Comparison of ENCODE assay signal across 8 cellular contexts in genomic region chr1:33255347-33256311, GRCh38. TPM values are rescaled to one million over a fixed set of nuclear protein-coding genes. Genes with fewer than 3 reads are reported as not detected.
A peak's percentile ranks its signal among the peaks of the same experiment; 100 is the strongest.
DNase-seq lines count a peak whose midpoint lies in the region; ATAC-seq and TF ChIP-seq lines count a peak whose summit lies in the region.

No MANE protein-coding gene starts in this region.

- H2AK5ac ChIP-seq in trophoblast cell (ENCODE audit: low read length): peak overlapping the region; percentile 24

- peak overlapping the region; percentile 69 for H4K12ac ChIP-seq in trophoblast cell (ENCODE audit: low read depth, low read length)

- H3K4me2 ChIP-seq in trophoblast cell (ENCODE audit: low read length): peak overlapping the region; percentile 85

- peak overlapping the region; percentile 85 for H2BK120ac ChIP-seq in trophoblast cell (ENCODE audit: insufficient read depth, low read length, poor library complexity)

- peak overlapping the region; percentile 72 for H2AFZ ChIP-seq in trophoblast cell (ENCODE audit: insufficient read depth, low read length, poor library complexity)

- H3K4me3 ChIP-seq in left ventricle myocardium inferior (peak overlapping the region; percentile 88), trophoblast cell (ENCODE audit: low read depth, low read length) (peak overlapping the region; percentile 78)

- peak overlapping the region; percentile 88 for H4K8ac ChIP-seq in trophoblast cell (ENCODE audit: low read depth, low read length)

- H3K9me3 ChIP-seq in left ventricle myocardium inferior (replicated peaks): no peaks in the 10 kb centered on the region
- peaks cover 1% of the 10 kb centered on the region for H3K9me3 ChIP-seq in trophoblast cell (ENCODE audit: insufficient read depth, low read depth, low read length)

- H3K23ac ChIP-seq in trophoblast cell (ENCODE audit: low read length): no peak overlapping the region

- H3K36me3 ChIP-seq in left ventricle myocardium inferior (no peaks in the 10 kb centered on the region), trophoblast cell (ENCODE audit: control insufficient read depth in 1 of 2, insufficient read depth in 2 of 2, low read length in 2 of 2) (no peaks in the 10 kb centered on the region)

- no peaks in the 10 kb centered on the region for H3K27me3 ChIP-seq in left ventricle myocardium inferior (ENCODE audit: low read depth)
- H3K27me3 ChIP-seq in trophoblast cell (ENCODE audit: insufficient read depth, low read length): no peaks in the 10 kb centered on the region

- H3K79me1 ChIP-seq in trophoblast cell (ENCODE audit: low read length): peaks cover 25% of the 10 kb centered on the region

- peak overlapping the region; percentile 98 for H3K27ac ChIP-seq in left ventricle myocardium inferior (replicated peaks)
- H3K27ac ChIP-seq in trophoblast cell (ENCODE audit: low read depth, low read length): peak overlapping the region; percentile 88

- H3K4me1 ChIP-seq in left ventricle myocardium inferior (peaks cover 48% of the 10 kb centered on the region), trophoblast cell (ENCODE audit: control insufficient read depth in 1 of 2, insufficient read depth in 2 of 2, low read length in 2 of 2) (peaks cover 17 to 20% of the 10 kb centered on the region in 2 experiments)

- H2BK5ac ChIP-seq in trophoblast cell (ENCODE audit: low read depth, low read length, poor library complexity): peak overlapping the region; percentile 86

- ATAC-seq in GM18498 (IDR thresholded peaks at IDR 0.05; ENCODE audit: unreplicated experiment): peak; percentile 27
- ATAC-seq in HG02973 (IDR thresholded peaks at IDR 0.05; ENCODE audit: unreplicated experiment): no peak

- no CpG with 5 or more reads among the region's 84 CpGs for WGBS in trophoblast cell (ENCODE audit: extremely low coverage, insufficient coverage, insufficient read length)

- peak overlapping the region; percentile 94 for H4K91ac ChIP-seq in trophoblast cell (ENCODE audit: low read depth, low read length)

- H3K79me2 ChIP-seq in trophoblast cell (ENCODE audit: control insufficient read depth, insufficient read depth, low read length, poor library complexity): peaks cover 19% of the 10 kb centered on the region

- DNase-seq in HuH-7 (ENCODE audit: low spot score) (peak; percentile 84), SK-N-DZ (ENCODE audit: low spot score) (peak; percentile 73), amygdala (lab: John Stamatoyannopoulos, UW) (peak in 37 of 56 donors; percentile 6 to 59 (median 30)), left ventricle myocardium inferior (peak; percentile 71), trophoblast cell (peak; percentile 73 to 78), HPDE6-E6E7 (ENCODE audit: extremely low spot score) (no peak)

- H3K18ac ChIP-seq in trophoblast cell (ENCODE audit: low read length): peak overlapping the region; percentile 87

- H3K9ac ChIP-seq in trophoblast cell (ENCODE audit: low read length): peak overlapping the region; percentile 65

- H2BK12ac ChIP-seq in trophoblast cell (ENCODE audit: low read length): peak overlapping the region; percentile 34

- peak overlapping the region; percentile 87 for H3K14ac ChIP-seq in trophoblast cell (ENCODE audit: low read length)

- intact Hi-C loops in left ventricle myocardium inferior (cut with micrococcal nuclease): no loop called here

- peak overlapping the region; percentile 53 for H3K4ac ChIP-seq in trophoblast cell (ENCODE audit: low read depth, low read length)

- no peak for TF ChIP-seq CTCF in left ventricle myocardium inferior (IDR thresholded peaks at IDR 0.05; ENCODE audit: borderline replicate concordance)

RNA-seq across cellular contexts. Expression of gene ZNF362, which starts 0.7 kb away (rescaled TPM):
- 14.8 TPM in 2 replicates for polyA plus RNA-seq in SK-N-DZ (2014; cell fraction: cytosol; rRNA removed)
- 11.7 and 13.7 TPM in 2 replicates for polyA plus RNA-seq in SK-N-DZ (2014; cell fraction: nucleus; rRNA removed)
- total RNA-seq in left ventricle myocardium inferior: 32.4 TPM
- polyA plus RNA-seq in trophoblast cell (2013): 31.7 and 34.3 TPM in 2 replicates
